Comparison of ENCODE assay signal across 18 cellular contexts in genomic region chr1:231871878-231872277, GRCh38.
DNase-seq lines count a peak whose midpoint lies in the region; ATAC-seq and TF ChIP-seq lines count a peak whose summit lies in the region.
"Had no signal": no experiment of that assay in that cellular context is flagged by ENCODE, and none has a peak within 500 bp of the region (broad histone marks: within the 10 kb centered on the region; RNA-seq: fewer than 3 reads in every experiment).

No MANE protein-coding gene starts in this region.

- peak; percentile 21 for ATAC-seq in SK-N-SH treated with all-trans-retinoic acid at 6 μM for 48 hours
- peak; percentile 56 for ATAC-seq in stimulated activated naive CD8-positive, alpha-beta T cell treated with anti-CD3 and anti-CD28 coated beads, Interleukin-15, amount 100 ng/mL, for 72 hours
- no peak for ATAC-seq in HG03280 (IDR thresholded peaks at IDR 0.05; ENCODE audit: unreplicated experiment)
- no peak for ATAC-seq in HG02623 (IDR thresholded peaks at IDR 0.05; ENCODE audit: unreplicated experiment)
- ATAC-seq: A549, left lobe of liver had no signal

- TF ChIP-seq CTCF in BE2C (IDR thresholded peaks at IDR 0.05; ENCODE audit: low read depth, low read length) = no peak

- peak; percentile 5 for DNase-seq in activated CD4-positive, alpha-beta T cell treated with anti-CD3 and anti-CD28 coated beads for 48 hours
- no peak for DNase-seq in activated CD4-positive, alpha-beta T cell treated with anti-CD3 and anti-CD28 coated beads, Interleukin-2, amount 50 U/mL, for 1 hour
- DNase-seq in glomerular visceral epithelial cell (ENCODE audit: extremely low spot score) (peak; percentile 49), BE2C (no peak)
- peak in 1 of 2 donors; percentile 3 for DNase-seq in stimulated activated naive CD8-positive, alpha-beta T cell treated with anti-CD3 and anti-CD28 coated beads, Interleukin-15, amount 100 ng/mL, for 72 hours
- DNase-seq: activated naive CD4-positive, alpha-beta T cell treated with Interleukin-2 at 50 U/mL for 16 hours; NCI-H1694; NCI-H748 treated with DMSO at 0.1 percent for 48 hours; OCI-M1; SHP77; stimulated activated CD4-positive, alpha-beta T cell treated with anti-CD3 and anti-CD28 coated beads, Interleukin-4, amount 100 ng/mL, for 4 hours; T-helper 1 cell had no signal

- no peaks in the 10 kb centered on the region; the same call in 1 of the 2 replicates for H3K9me3 ChIP-seq in BE2C
- H3K9me3 ChIP-seq: neutrophil had no signal

- H3K4me1 ChIP-seq in BE2C = peaks cover 2% of the 10 kb centered on the region

- H3K4me3 ChIP-seq in BE2C (ENCODE audit: low read depth, low read length) = no peak overlapping the region
- H3K4me3 ChIP-seq: A549 had no signal

- H3K36me3 ChIP-seq in BE2C = no peaks in the 10 kb centered on the region
- H3K36me3 ChIP-seq: neutrophil had no signal

- H3K9me3 Mint-ChIP-seq in stimulated activated naive CD8-positive, alpha-beta T cell treated with anti-CD3 and anti-CD28 coated beads, Interleukin-15, amount 100 ng/mL, for 72 hours = peaks cover 7 to 11% of the 10 kb centered on the region in 2 donors

- no peaks in the 10 kb centered on the region for H3K27me3 Mint-ChIP-seq in stimulated activated naive CD8-positive, alpha-beta T cell treated with anti-CD3 and anti-CD28 coated beads, Interleukin-15, amount 100 ng/mL, for 72 hours

- H3K27me3 ChIP-seq in BE2C = no peaks in the 10 kb centered on the region
- H3K27me3 ChIP-seq: neutrophil had no signal

- H3K4me3 Mint-ChIP-seq in stimulated activated naive CD8-positive, alpha-beta T cell treated with anti-CD3 and anti-CD28 coated beads, Interleukin-15, amount 100 ng/mL, for 72 hours = peak overlapping the region in 1 of 2 donors; percentile 46

- H3K4me1 Mint-ChIP-seq in stimulated activated naive CD8-positive, alpha-beta T cell treated with anti-CD3 and anti-CD28 coated beads, Interleukin-15, amount 100 ng/mL, for 72 hours = peaks cover 41% of the 10 kb centered on the region

- peak overlapping the region in 1 of 2 donors; percentile 49 for H3K27ac Mint-ChIP-seq in stimulated activated naive CD8-positive, alpha-beta T cell treated with anti-CD3 and anti-CD28 coated beads, Interleukin-15, amount 100 ng/mL, for 72 hours

TF ChIP-seq in SK-N-SH treated with all-trans-retinoic acid at 6 μM for 48 hours, 23 proteins besides CTCF, POLR2A, EP300 and RAD21:
- TF ChIP-seq ZNF565 (CRISPR knock-in tag; conservative IDR thresholded peaks at IDR 0.05; ENCODE audit: low read depth) (no peak), ZC3H10 (CRISPR knock-in tag; IDR thresholded peaks at IDR 0.05) (no peak), ISL1 (CRISPR knock-in tag; IDR thresholded peaks at IDR 0.05) (no peak), ZNF8 (CRISPR knock-in tag; IDR thresholded peaks at IDR 0.05) (no peak), ZFP30 (CRISPR knock-in tag; IDR thresholded peaks at IDR 0.05) (no peak), CREB5 (CRISPR knock-in tag; IDR thresholded peaks at IDR 0.05; ENCODE audit: low read depth) (no peak), OSR1 (CRISPR knock-in tag; IDR thresholded peaks at IDR 0.05) (no peak), SNAI2 (CRISPR knock-in tag; IDR thresholded peaks at IDR 0.05) (no peak), ZNF70 (CRISPR knock-in tag; IDR thresholded peaks at IDR 0.05) (no peak), ESRRG (CRISPR knock-in tag; IDR thresholded peaks at IDR 0.05) (no peak), CSDC2 (CRISPR knock-in tag; IDR thresholded peaks at IDR 0.05) (no peak), PATZ1 (CRISPR knock-in tag; IDR thresholded peaks at IDR 0.05; ENCODE audit: borderline replicate concordance) (no peak), RARB (CRISPR knock-in tag; IDR thresholded peaks at IDR 0.05) (no peak), ARNTL (CRISPR knock-in tag; IDR thresholded peaks at IDR 0.05; ENCODE audit: borderline replicate concordance, low read depth) (no peak), TSHZ2 (CRISPR knock-in tag; IDR thresholded peaks at IDR 0.05) (no peak), TCF4 (CRISPR knock-in tag; IDR thresholded peaks at IDR 0.05; ENCODE audit: borderline replicate concordance) (no peak), BACH2 (CRISPR knock-in tag; IDR thresholded peaks at IDR 0.05; ENCODE audit: borderline replicate concordance) (no peak), GLIS3 (CRISPR knock-in tag; IDR thresholded peaks at IDR 0.05) (no peak), PPARA (CRISPR knock-in tag; IDR thresholded peaks at IDR 0.05; ENCODE audit: borderline replicate concordance) (no peak), TOX (CRISPR knock-in tag; IDR thresholded peaks at IDR 0.05; ENCODE audit: borderline replicate concordance) (no peak)

Comparison
In these comparisons a context has a peak if more than half of its experiments do, and no peak if none do; other contexts are left out.
1. DNase-seq: peak in activated CD4-positive, alpha-beta T cell treated with anti-CD3 and anti-CD28 coated beads for 48 hours (single experiment) and glomerular visceral epithelial cell (single experiment); none in activated CD4-positive, alpha-beta T cell treated with anti-CD3 and anti-CD28 coated beads, Interleukin-2, amount 50 U/mL, for 1 hour (single experiment) and BE2C (single experiment).
2. ATAC-seq: peak in SK-N-SH treated with all-trans-retinoic acid at 6 μM for 48 hours (single experiment) and stimulated activated naive CD8-positive, alpha-beta T cell treated with anti-CD3 and anti-CD28 coated beads, Interleukin-15, amount 100 ng/mL, for 72 hours (single experiment); none in HG03280 (single experiment) and HG02623 (single experiment).